ENCODE assay signal across 8 cellular contexts in the genomic region with DNA sequence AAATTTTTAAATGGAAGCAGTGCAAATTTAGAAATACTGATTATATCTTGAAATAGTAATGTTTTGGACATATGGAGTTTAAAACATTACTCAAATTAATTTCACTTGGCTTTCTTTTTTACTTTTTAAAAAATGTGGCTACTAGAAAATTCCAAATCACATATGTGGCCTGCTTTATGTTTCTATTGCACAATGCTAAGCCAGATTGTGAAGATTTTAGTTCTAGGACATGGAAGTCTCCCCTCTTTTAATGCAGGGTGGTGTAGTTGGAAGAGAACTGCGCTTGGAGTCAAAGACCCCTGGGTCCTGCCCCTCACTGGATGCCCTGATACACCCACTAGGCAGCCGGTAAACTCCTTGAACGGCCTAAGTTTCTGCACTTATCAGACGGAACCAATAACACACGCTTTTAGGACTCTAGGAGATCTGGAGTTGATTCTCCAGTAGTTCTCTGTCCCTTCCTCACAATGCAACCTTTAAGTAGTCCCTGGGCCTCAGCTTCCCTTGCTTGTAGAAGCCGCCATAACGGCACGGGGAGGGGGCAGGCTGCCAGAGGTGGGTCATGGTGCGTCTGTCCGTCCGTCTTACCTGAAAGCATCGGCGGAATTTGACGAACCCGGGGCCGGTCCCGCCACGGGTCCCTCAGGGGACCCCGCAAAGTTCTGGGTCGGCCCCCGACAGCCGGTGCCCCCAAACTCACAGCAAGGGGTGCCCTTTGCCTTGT. TPM values are rescaled to one million over a fixed set of nuclear protein-coding genes. Genes with fewer than 3 reads are reported as not detected.
DNase-seq lines count a peak whose midpoint lies in the region; ATAC-seq lines count a peak whose summit lies in the region.

No MANE protein-coding gene starts in this region.

- no peaks in the 10 kb centered on the region for H3K9me3 Mint-ChIP-seq in IgD-negative memory B cell
- H3K9me3 Mint-ChIP-seq in activated naive CD4-positive, alpha-beta T cell treated with anti-CD3 and anti-CD28 coated beads, Interleukin-2, amount 50 U/mL, for 72 hours: no peaks in the 10 kb centered on the region

- peaks cover 0 to 14% (median 12%) of the 10 kb centered on the region in 3 donors for H3K4me1 Mint-ChIP-seq in IgD-negative memory B cell

- ATAC-seq in activated naive CD4-positive, alpha-beta T cell treated with anti-CD3 and anti-CD28 coated beads, Interleukin-2, amount 50 U/mL, for 72 hours: peak in 1 of 2 donors; percentile 1
- ATAC-seq in left ventricle myocardium superior: peak; percentile 5

- DNase-seq in EL: peak; percentile 20
- no peak for DNase-seq in activated naive CD4-positive, alpha-beta T cell treated with anti-CD3 and anti-CD28 coated beads, Interleukin-2, amount 50 U/mL, for 72 hours (ENCODE audit: low spot score in 2 of 2)
- no peak for DNase-seq in left ventricle myocardium superior
- DNase-seq in skeletal muscle cell (ENCODE audit: low read depth): no peak
- DNase-seq in NCI-H774 (lab: John Stamatoyannopoulos, UW): no peak
- no peak for DNase-seq in mesenteric fat pad (ENCODE audit: low spot score)
- DNase-seq in iPS-NIHi7 (ENCODE audit: extremely low spot score): no peak

- H3K27ac Mint-ChIP-seq in IgD-negative memory B cell: peak overlapping the region; percentile 96 to 99 (median 99)
- peak overlapping the region; percentile 98 for H3K27ac Mint-ChIP-seq in activated naive CD4-positive, alpha-beta T cell treated with anti-CD3 and anti-CD28 coated beads, Interleukin-2, amount 50 U/mL, for 72 hours

- intact Hi-C loops in left ventricle myocardium superior (cut with micrococcal nuclease): no loop called here

- peak overlapping the region; percentile 85 for H3K4me3 ChIP-seq in skeletal muscle cell (ENCODE audit: low read depth, low read length)

- H3K4me3 Mint-ChIP-seq in IgD-negative memory B cell: peak overlapping the region; percentile 94 to 99 (median 97)

- no peaks in the 10 kb centered on the region for H3K27me3 Mint-ChIP-seq in IgD-negative memory B cell

- no peaks in the 10 kb centered on the region for H3K36me3 Mint-ChIP-seq in IgD-negative memory B cell
- no peaks in the 10 kb centered on the region for H3K36me3 Mint-ChIP-seq in activated naive CD4-positive, alpha-beta T cell treated with anti-CD3 and anti-CD28 coated beads, Interleukin-2, amount 50 U/mL, for 72 hours

RNA-seq across cellular contexts. Expression of gene FAM227A, which starts 0.5 kb away (rescaled TPM):
- not detected for polyA plus RNA-seq in IgD-negative memory B cell
- 1 to 10 TPM in 1 of 2 donors, under 1 TPM in 1; 0.37 to 1.2 TPM for total RNA-seq in activated naive CD4-positive, alpha-beta T cell treated with anti-CD3 and anti-CD28 coated beads, Interleukin-2, amount 50 U/mL, for 72 hours
- total RNA-seq in left ventricle myocardium superior (0.20 TPM), mesenteric fat pad (0.22 TPM)

RNA-seq across cellular contexts. Expression of gene CBY1, which starts 0.7 kb away (rescaled TPM):
- polyA plus RNA-seq in IgD-negative memory B cell: 4.9 TPM
- total RNA-seq in activated naive CD4-positive, alpha-beta T cell treated with anti-CD3 and anti-CD28 coated beads, Interleukin-2, amount 50 U/mL, for 72 hours: 10 to 100 TPM in 1 of 2 donors, 1 to 10 TPM in 1; 5.7 to 19.0 TPM
- total RNA-seq in left ventricle myocardium superior (32.6 TPM), mesenteric fat pad (18.9 TPM)

RNA-seq across cellular contexts. Expression of gene TOMM22, which starts 26.1 kb away (rescaled TPM):
- polyA plus RNA-seq in IgD-negative memory B cell: 67.0 TPM
- total RNA-seq in activated naive CD4-positive, alpha-beta T cell treated with anti-CD3 and anti-CD28 coated beads, Interleukin-2, amount 50 U/mL, for 72 hours: 100 to 1,000 TPM; 116 to 120 TPM
- 65.5 TPM for total RNA-seq in left ventricle myocardium superior
- 71.1 TPM for total RNA-seq in mesenteric fat pad

RNA-seq across cellular contexts. Expression of gene JOSD1, which starts 45.0 kb away (rescaled TPM):
- 5.4 TPM for polyA plus RNA-seq in IgD-negative memory B cell
- total RNA-seq in activated naive CD4-positive, alpha-beta T cell treated with anti-CD3 and anti-CD28 coated beads, Interleukin-2, amount 50 U/mL, for 72 hours: 10 to 100 TPM; 70.0 to 79.0 TPM
- total RNA-seq in left ventricle myocardium superior (17.8 TPM), mesenteric fat pad (53.8 TPM)

RNA-seq across cellular contexts. Expression of gene GTPBP1, which starts 50.0 kb away (rescaled TPM):
- polyA plus RNA-seq in IgD-negative memory B cell: 46.7 TPM
- total RNA-seq in activated naive CD4-positive, alpha-beta T cell treated with anti-CD3 and anti-CD28 coated beads, Interleukin-2, amount 50 U/mL, for 72 hours: 100 to 1,000 TPM; 109 to 142 TPM
- total RNA-seq in left ventricle myocardium superior (36.5 TPM), mesenteric fat pad (40.4 TPM)
